1 cellular context compared by ENCODE assay signal in genomic region chr3:157155591-157155990, GRCh38.
TF ChIP-seq lines count a peak whose summit lies in the region.

No MANE protein-coding gene starts in this region.

TF ChIP-seq in HepG2, 621 proteins besides CTCF, POLR2A, EP300 and RAD21:
- TF ChIP-seq EZH2 (conservative IDR thresholded peaks at IDR 0.05; ENCODE audit: low read depth, low read length), result no peak
- TF ChIP-seq CHD2 (IDR thresholded peaks at IDR 0.05; ENCODE audit: low read depth, low read length), result no peak
- no peak for TF ChIP-seq MLX (CRISPR knock-in tag; IDR thresholded peaks at IDR 0.05)
- no peak for TF ChIP-seq ZNF280D (CRISPR knock-in tag; IDR thresholded peaks at IDR 0.05)
- no peak for TF ChIP-seq GMEB2 (CRISPR knock-in tag; IDR thresholded peaks at IDR 0.05; ENCODE audit: low read depth)
- TF ChIP-seq ZNF605 (CRISPR knock-in tag; IDR thresholded peaks at IDR 0.05), result no peak
- TF ChIP-seq ZNF142 (CRISPR knock-in tag; IDR thresholded peaks at IDR 0.05), result no peak
- no peak for TF ChIP-seq BHLHE40 (IDR thresholded peaks at IDR 0.05; ENCODE audit: low read length)
- TF ChIP-seq FOXO1 (CRISPR knock-in tag; IDR thresholded peaks at IDR 0.05), result no peak
- TF ChIP-seq ZNF296 (CRISPR knock-in tag; conservative IDR thresholded peaks at IDR 0.05), result no peak
